Comparison of ENCODE assay signal across 1 cellular context in genomic region chr18:70322928-70323327, GRCh38.
TF ChIP-seq lines count a peak whose summit lies in the region.

No MANE protein-coding gene starts in this region.

TF ChIP-seq in HepG2, 621 proteins besides CTCF, POLR2A, EP300 and RAD21:
- no peak for TF ChIP-seq ZBTB20 (CRISPR knock-in tag; IDR thresholded peaks at IDR 0.05; ENCODE audit: borderline replicate concordance, low read depth)
- TF ChIP-seq POLR2G (IDR thresholded peaks at IDR 0.05; ENCODE audit: low read depth, low read length): no peak
- TF ChIP-seq GABPB1 (CRISPR knock-in tag; IDR thresholded peaks at IDR 0.05): no peak
- TF ChIP-seq HDAC2 (CRISPR knock-in tag; IDR thresholded peaks at IDR 0.05): no peak
- no peak for TF ChIP-seq IRX3 (CRISPR knock-in tag; IDR thresholded peaks at IDR 0.05; ENCODE audit: borderline replicate concordance, low read depth)
- TF ChIP-seq RXRA (CRISPR knock-in tag; IDR thresholded peaks at IDR 0.05): no peak; the same call in 1 of the 2 replicates
- TF ChIP-seq ZNF644 (CRISPR knock-in tag; IDR thresholded peaks at IDR 0.05; ENCODE audit: low read depth): 0 out of 2 replicates have a peak, but pooled peaks have one; percentile 49
- no peak for TF ChIP-seq ZNF772 (CRISPR knock-in tag; IDR thresholded peaks at IDR 0.05)
- TF ChIP-seq MIER3 (CRISPR knock-in tag; IDR thresholded peaks at IDR 0.05; ENCODE audit: borderline replicate concordance): no peak
- no peak for TF ChIP-seq TSC22D2 (CRISPR knock-in tag; IDR thresholded peaks at IDR 0.05; ENCODE audit: borderline replicate concordance)
- TF ChIP-seq MATR3 (CRISPR knock-in tag; IDR thresholded peaks at IDR 0.05): no peak
- TF ChIP-seq HNF1A (IDR thresholded peaks at IDR 0.05; ENCODE audit: low read depth): 0 out of 2 replicates have a peak, but pooled peaks have one; percentile 23
- no peak; the same call in 1 of the 2 replicates for TF ChIP-seq HNF1A (CRISPR knock-in tag; IDR thresholded peaks at IDR 0.05; ENCODE audit: borderline replicate concordance)
- peak; percentile 68 for TF ChIP-seq MAFG (CRISPR knock-in tag; IDR thresholded peaks at IDR 0.05)
- TF ChIP-seq ISX (CRISPR knock-in tag; conservative IDR thresholded peaks at IDR 0.05): no peak
- TF ChIP-seq SRF (IDR thresholded peaks at IDR 0.05; ENCODE audit: low read depth, low read length): no peak
- no peak for TF ChIP-seq ZNF292 (CRISPR knock-in tag; IDR thresholded peaks at IDR 0.05; ENCODE audit: borderline replicate concordance, low read depth)
- TF ChIP-seq, protein P1, sequence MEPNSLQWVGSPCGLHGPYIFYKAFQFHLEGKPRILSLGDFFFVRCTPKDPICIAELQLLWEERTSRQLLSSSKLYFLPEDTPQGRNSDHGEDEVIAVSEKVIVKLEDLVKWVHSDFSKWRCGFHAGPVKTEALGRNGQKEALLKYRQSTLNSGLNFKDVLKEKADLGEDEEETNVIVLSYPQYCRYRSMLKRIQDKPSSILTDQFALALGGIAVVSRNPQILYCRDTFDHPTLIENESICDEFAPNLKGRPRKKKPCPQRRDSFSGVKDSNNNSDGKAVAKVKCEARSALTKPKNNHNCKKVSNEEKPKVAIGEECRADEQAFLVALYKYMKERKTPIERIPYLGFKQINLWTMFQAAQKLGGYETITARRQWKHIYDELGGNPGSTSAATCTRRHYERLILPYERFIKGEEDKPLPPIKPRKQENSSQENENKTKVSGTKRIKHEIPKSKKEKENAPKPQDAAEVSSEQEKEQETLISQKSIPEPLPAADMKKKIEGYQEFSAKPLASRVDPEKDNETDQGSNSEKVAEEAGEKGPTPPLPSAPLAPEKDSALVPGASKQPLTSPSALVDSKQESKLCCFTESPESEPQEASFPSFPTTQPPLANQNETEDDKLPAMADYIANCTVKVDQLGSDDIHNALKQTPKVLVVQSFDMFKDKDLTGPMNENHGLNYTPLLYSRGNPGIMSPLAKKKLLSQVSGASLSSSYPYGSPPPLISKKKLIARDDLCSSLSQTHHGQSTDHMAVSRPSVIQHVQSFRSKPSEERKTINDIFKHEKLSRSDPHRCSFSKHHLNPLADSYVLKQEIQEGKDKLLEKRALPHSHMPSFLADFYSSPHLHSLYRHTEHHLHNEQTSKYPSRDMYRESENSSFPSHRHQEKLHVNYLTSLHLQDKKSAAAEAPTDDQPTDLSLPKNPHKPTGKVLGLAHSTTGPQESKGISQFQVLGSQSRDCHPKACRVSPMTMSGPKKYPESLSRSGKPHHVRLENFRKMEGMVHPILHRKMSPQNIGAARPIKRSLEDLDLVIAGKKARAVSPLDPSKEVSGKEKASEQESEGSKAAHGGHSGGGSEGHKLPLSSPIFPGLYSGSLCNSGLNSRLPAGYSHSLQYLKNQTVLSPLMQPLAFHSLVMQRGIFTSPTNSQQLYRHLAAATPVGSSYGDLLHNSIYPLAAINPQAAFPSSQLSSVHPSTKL (CRISPR knock-in tag; IDR thresholded peaks at IDR 0.05): no peak
- no peak for TF ChIP-seq ZNF766 (CRISPR knock-in tag; IDR thresholded peaks at IDR 0.05; ENCODE audit: borderline replicate concordance)
- TF ChIP-seq FOXC1 (CRISPR knock-in tag; IDR thresholded peaks at IDR 0.05; ENCODE audit: borderline replicate concordance): no peak
- no peak for TF ChIP-seq NR1H2 (CRISPR knock-in tag; IDR thresholded peaks at IDR 0.05; ENCODE audit: borderline replicate concordance, low read depth)
- TF ChIP-seq RBM22 (optimal IDR thresholded peaks at IDR 0.05; ENCODE audit: low read length): peak; percentile 38
- TF ChIP-seq SNAI1 (CRISPR knock-in tag; IDR thresholded peaks at IDR 0.05; ENCODE audit: borderline replicate concordance): no peak
- TF ChIP-seq, protein P2, sequence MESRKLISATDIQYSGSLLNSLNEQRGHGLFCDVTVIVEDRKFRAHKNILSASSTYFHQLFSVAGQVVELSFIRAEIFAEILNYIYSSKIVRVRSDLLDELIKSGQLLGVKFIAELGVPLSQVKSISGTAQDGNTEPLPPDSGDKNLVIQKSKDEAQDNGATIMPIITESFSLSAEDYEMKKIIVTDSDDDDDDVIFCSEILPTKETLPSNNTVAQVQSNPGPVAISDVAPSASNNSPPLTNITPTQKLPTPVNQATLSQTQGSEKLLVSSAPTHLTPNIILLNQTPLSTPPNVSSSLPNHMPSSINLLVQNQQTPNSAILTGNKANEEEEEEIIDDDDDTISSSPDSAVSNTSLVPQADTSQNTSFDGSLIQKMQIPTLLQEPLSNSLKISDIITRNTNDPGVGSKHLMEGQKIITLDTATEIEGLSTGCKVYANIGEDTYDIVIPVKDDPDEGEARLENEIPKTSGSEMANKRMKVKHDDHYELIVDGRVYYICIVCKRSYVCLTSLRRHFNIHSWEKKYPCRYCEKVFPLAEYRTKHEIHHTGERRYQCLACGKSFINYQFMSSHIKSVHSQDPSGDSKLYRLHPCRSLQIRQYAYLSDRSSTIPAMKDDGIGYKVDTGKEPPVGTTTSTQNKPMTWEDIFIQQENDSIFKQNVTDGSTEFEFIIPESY (CRISPR knock-in tag; IDR thresholded peaks at IDR 0.05): peak; percentile 88
- peak; percentile 80 for TF ChIP-seq CEBPB (IDR thresholded peaks at IDR 0.05; ENCODE audit: borderline replicate concordance, low read depth, low read length)
- TF ChIP-seq ZNF232 (CRISPR knock-in tag; IDR thresholded peaks at IDR 0.05; ENCODE audit: borderline replicate concordance): no peak
- no peak for TF ChIP-seq ZNF484 (CRISPR knock-in tag; IDR thresholded peaks at IDR 0.05; ENCODE audit: borderline replicate concordance, low read depth)
- TF ChIP-seq ZFP36L2 (CRISPR knock-in tag; IDR thresholded peaks at IDR 0.05): no peak
- no peak for TF ChIP-seq ZNF460 (CRISPR knock-in tag; IDR thresholded peaks at IDR 0.05; ENCODE audit: borderline replicate concordance)
- no peak for TF ChIP-seq ZNF709 (CRISPR knock-in tag; IDR thresholded peaks at IDR 0.05)
- peak; percentile 87 for TF ChIP-seq MAFF (IDR thresholded peaks at IDR 0.05; ENCODE audit: low read depth, low read length)
- TF ChIP-seq ZNF281 (CRISPR knock-in tag; IDR thresholded peaks at IDR 0.05; ENCODE audit: borderline replicate concordance): no peak
- peak; percentile 71 for TF ChIP-seq CEBPG (CRISPR knock-in tag; IDR thresholded peaks at IDR 0.05)
- TF ChIP-seq KAT2B (IDR thresholded peaks at IDR 0.05; ENCODE audit: borderline replicate concordance, low read depth, low read length): no peak
- no peak for TF ChIP-seq MTERF4 (CRISPR knock-in tag; IDR thresholded peaks at IDR 0.05)
- TF ChIP-seq KDM3A (CRISPR knock-in tag; IDR thresholded peaks at IDR 0.05; ENCODE audit: low read depth): no peak
- TF ChIP-seq MAFK (conservative IDR thresholded peaks at IDR 0.05 in 1 of 2, IDR thresholded peaks at IDR 0.05 in 1 of 2; ENCODE audit: low read length in 2 of 2): peak; percentile 86 to 87
- TF ChIP-seq NONO (IDR thresholded peaks at IDR 0.05): no peak
- TF ChIP-seq NONO (CRISPR knock-in tag; conservative IDR thresholded peaks at IDR 0.05): no peak
- no peak for TF ChIP-seq KLF11 (CRISPR knock-in tag; IDR thresholded peaks at IDR 0.05)
- TF ChIP-seq ZNF549 (CRISPR knock-in tag; IDR thresholded peaks at IDR 0.05): no peak
- no peak for TF ChIP-seq FOXA3 (CRISPR knock-in tag; IDR thresholded peaks at IDR 0.05)
- peak; percentile 81 for TF ChIP-seq FOSL2 (CRISPR knock-in tag; IDR thresholded peaks at IDR 0.05)
- TF ChIP-seq HCFC1 (IDR thresholded peaks at IDR 0.05; ENCODE audit: low read depth, low read length): no peak
- no peak for TF ChIP-seq ZFP36 (IDR thresholded peaks at IDR 0.05; ENCODE audit: borderline replicate concordance, low read depth, low read length, partially characterized antibody)
- TF ChIP-seq ZNF282 (IDR thresholded peaks at IDR 0.05; ENCODE audit: partially characterized antibody): no peak
- TF ChIP-seq ZNF615 (CRISPR knock-in tag; IDR thresholded peaks at IDR 0.05; ENCODE audit: borderline replicate concordance): no peak
- TF ChIP-seq POGZ (CRISPR knock-in tag; IDR thresholded peaks at IDR 0.05): 0 out of 2 replicates have a peak, but pooled peaks have one; percentile 27
- no peak for TF ChIP-seq CERS6 (CRISPR knock-in tag; IDR thresholded peaks at IDR 0.05)
- no peak for TF ChIP-seq ZSCAN22 (CRISPR knock-in tag; IDR thresholded peaks at IDR 0.05)
- TF ChIP-seq KAT7 (CRISPR knock-in tag; IDR thresholded peaks at IDR 0.05; ENCODE audit: borderline replicate concordance): no peak
- no peak for TF ChIP-seq FOXO4 (CRISPR knock-in tag; conservative IDR thresholded peaks at IDR 0.05)
- TF ChIP-seq HMG20A (CRISPR knock-in tag; IDR thresholded peaks at IDR 0.05; ENCODE audit: borderline replicate concordance): 0 out of 2 replicates have a peak, but pooled peaks have one; percentile 12
- no peak for TF ChIP-seq SMYD3 (CRISPR knock-in tag; IDR thresholded peaks at IDR 0.05)
- TF ChIP-seq ATF1 (CRISPR knock-in tag; IDR thresholded peaks at IDR 0.05): no peak
- TF ChIP-seq PRMT3 (CRISPR knock-in tag; IDR thresholded peaks at IDR 0.05; ENCODE audit: borderline replicate concordance, low read depth): no peak
